13 cellular contexts compared by ENCODE assay signal in genomic region chr11:33694346-33695050, GRCh38. TPM values are rescaled to one million over a fixed set of nuclear protein-coding genes. Genes with fewer than 3 reads are reported as not detected.
DNase-seq lines count a peak whose midpoint lies in the region; ATAC-seq, FAIRE-seq and TF ChIP-seq lines count a peak whose summit lies in the region.
"Had no signal": no experiment of that assay in that cellular context is flagged by ENCODE, and none has a peak within 500 bp of the region (broad histone marks: within the 10 kb centered on the region; RNA-seq: fewer than 3 reads in every experiment).

No MANE protein-coding gene starts in this region.

- 68% methylated on average over 2 of the region's 4 CpGs for WGBS in suprapubic skin

- ATAC-seq in natural killer cell treated with Interleukin-12 subunit alpha and Interleukin-12 subunit beta and Interleukin-15 and Interleukin-18, amount 100 ng/mL, for 72 hours: no peak
- ATAC-seq: naive thymus-derived CD4-positive, alpha-beta T cell had no signal

- no peak overlapping the region for H3K4me3 Mint-ChIP-seq in natural killer cell treated with Interleukin-12 subunit alpha and Interleukin-12 subunit beta and Interleukin-15 and Interleukin-18, amount 100 ng/mL, for 72 hours
- no peak overlapping the region for H3K4me3 Mint-ChIP-seq in immature natural killer cell
- H3K4me3 Mint-ChIP-seq: activated naive CD4-positive, alpha-beta T cell treated with anti-CD3 and anti-CD28 coated beads, Interleukin-2, amount 50 U/mL, for 24 hours; naive thymus-derived CD4-positive, alpha-beta T cell had no signal

- DNase-seq in NOMO-1 treated with DMSO at 0.1 percent for 48 hours (lab: John Stamatoyannopoulos, UW; ENCODE audit: unreplicated experiment): peak; percentile 4
- DNase-seq in NOMO-1 treated with dmso at 0.1 percent for 144 hours (lab: John Stamatoyannopoulos, UW; ENCODE audit: unreplicated experiment): no peak
- DNase-seq in RWPE1 (ENCODE audit: low spot score): no peak
- DNase-seq in kidney: no peak
- no peak for DNase-seq in suprapubic skin (ENCODE audit: low spot score in 2 of 2)
- no peak for DNase-seq in natural killer cell treated with Interleukin-12 subunit alpha and Interleukin-12 subunit beta and Interleukin-15 and Interleukin-18, amount 100 ng/mL, for 72 hours (ENCODE audit: low spot score)
- no peak for DNase-seq in immature natural killer cell
- no peak for DNase-seq in SK-N-DZ (ENCODE audit: low spot score)
- DNase-seq: activated CD8-positive, alpha-beta memory T cell treated with anti-CD3 and anti-CD28 coated beads for 24 hours; naive thymus-derived CD4-positive, alpha-beta T cell had no signal

- peaks cover 40 to 46% of the 10 kb centered on the region in 2 donors for H3K4me1 ChIP-seq in kidney (ENCODE audit: control insufficient read depth in 1 of 2, insufficient read depth in 1 of 2, low read depth in 1 of 2, low read length in 2 of 2)
- H3K4me1 ChIP-seq in suprapubic skin: peaks cover 75% of the 10 kb centered on the region

- CTCF ChIA-PET in RWPE1 (lab: Yijun Ruan, JAX): interaction anchor here (0.5 to 1.3 kb wide), 4 partner anchors 15 to 332 kb away, joined by 3 read pairs; no protein-coding TSS in a partner anchor

- H3K27me3 Mint-ChIP-seq in natural killer cell treated with Interleukin-12 subunit alpha and Interleukin-12 subunit beta and Interleukin-15 and Interleukin-18, amount 100 ng/mL, for 72 hours: peaks cover 34 to 35% of the 10 kb centered on the region in 2 donors
- peaks cover 0 to 13% (median 5%) of the 10 kb centered on the region in 3 donors for H3K27me3 Mint-ChIP-seq in immature natural killer cell (ENCODE audit: low read depth in 3 of 3)

- no peaks in the 10 kb centered on the region for H3K9me3 Mint-ChIP-seq in natural killer cell treated with Interleukin-12 subunit alpha and Interleukin-12 subunit beta and Interleukin-15 and Interleukin-18, amount 100 ng/mL, for 72 hours
- no peaks in the 10 kb centered on the region for H3K9me3 Mint-ChIP-seq in immature natural killer cell
- H3K9me3 Mint-ChIP-seq: activated naive CD4-positive, alpha-beta T cell treated with anti-CD3 and anti-CD28 coated beads, Interleukin-2, amount 50 U/mL, for 24 hours; naive thymus-derived CD4-positive, alpha-beta T cell had no signal

- no peak overlapping the region for H3K27ac Mint-ChIP-seq in natural killer cell treated with Interleukin-12 subunit alpha and Interleukin-12 subunit beta and Interleukin-15 and Interleukin-18, amount 100 ng/mL, for 72 hours
- H3K27ac Mint-ChIP-seq in immature natural killer cell: no peak overlapping the region
- H3K27ac Mint-ChIP-seq: activated naive CD4-positive, alpha-beta T cell treated with anti-CD3 and anti-CD28 coated beads, Interleukin-2, amount 50 U/mL, for 24 hours; naive thymus-derived CD4-positive, alpha-beta T cell had no signal

- no peaks in the 10 kb centered on the region for H3K36me3 ChIP-seq in kidney (ENCODE audit: control insufficient read depth in 1 of 2, insufficient read depth in 2 of 2, low read length in 2 of 2)
- no peaks in the 10 kb centered on the region for H3K36me3 ChIP-seq in suprapubic skin

- intact Hi-C loops in kidney (cut with DNase I): no loop called here

- H3K4me1 Mint-ChIP-seq in natural killer cell treated with Interleukin-12 subunit alpha and Interleukin-12 subunit beta and Interleukin-15 and Interleukin-18, amount 100 ng/mL, for 72 hours (ENCODE audit: low read depth in 2 of 2): peaks cover 0 to 3% of the 10 kb centered on the region in 2 donors
- H3K4me1 Mint-ChIP-seq in immature natural killer cell: no peaks in the 10 kb centered on the region
- H3K4me1 Mint-ChIP-seq: activated naive CD4-positive, alpha-beta T cell treated with anti-CD3 and anti-CD28 coated beads, Interleukin-2, amount 50 U/mL, for 24 hours had no signal

- no peaks in the 10 kb centered on the region for H3K27me3 ChIP-seq in suprapubic skin

- no peak for TF ChIP-seq POLR2A in suprapubic skin (IDR thresholded peaks at IDR 0.05)

- TF ChIP-seq CTCF in RWPE1 (conservative IDR thresholded peaks at IDR 0.05; ENCODE audit: low read depth): no peak
- no peak for TF ChIP-seq CTCF in kidney (IDR thresholded peaks at IDR 0.05; ENCODE audit: borderline replicate concordance, extremely low read depth, insufficient read depth)
- TF ChIP-seq CTCF in suprapubic skin (IDR thresholded peaks at IDR 0.05): no peak

- H3K4me3 ChIP-seq in kidney (ENCODE audit: low read length in 2 of 2): peak overlapping the region in 1 of 2 donors; percentile 47
- H3K4me3 ChIP-seq in suprapubic skin: no peak overlapping the region

- FAIRE-seq in kidney (lab: Jason Lieb, UNC): no peak
- FAIRE-seq: A204.1 had no signal

- TF ChIP-seq EP300 in suprapubic skin (IDR thresholded peaks at IDR 0.05): no peak

- peak overlapping the region in 1 of 2 donors; percentile 54 for H3K9ac ChIP-seq in kidney (ENCODE audit: low read length in 2 of 2)

- H3K9me3 ChIP-seq in kidney (ENCODE audit: control insufficient read depth in 1 of 2, low read length in 2 of 2): no peaks in the 10 kb centered on the region
- no peaks in the 10 kb centered on the region for H3K9me3 ChIP-seq in suprapubic skin

- POLR2A ChIA-PET in RWPE1 (lab: Yijun Ruan, JAX; ENCODE audit: low non-redundant PET): no interaction called here

- H3K36me3 Mint-ChIP-seq in natural killer cell treated with Interleukin-12 subunit alpha and Interleukin-12 subunit beta and Interleukin-15 and Interleukin-18, amount 100 ng/mL, for 72 hours: no peaks in the 10 kb centered on the region
- H3K36me3 Mint-ChIP-seq in immature natural killer cell: no peaks in the 10 kb centered on the region
- H3K36me3 Mint-ChIP-seq: activated naive CD4-positive, alpha-beta T cell treated with anti-CD3 and anti-CD28 coated beads, Interleukin-2, amount 50 U/mL, for 24 hours; naive thymus-derived CD4-positive, alpha-beta T cell had no signal

- peak overlapping the region; percentile 30 for H3K27ac ChIP-seq in RWPE1
- peak overlapping the region; percentile 73 to 92 for H3K27ac ChIP-seq in kidney (ENCODE audit: low read depth in 2 of 2, low read length in 2 of 2)
- H3K27ac ChIP-seq in suprapubic skin: peak overlapping the region; percentile 69

RNA-seq across cellular contexts. Expression of gene C11orf91, which starts 6.1 kb away (rescaled TPM):
- not detected for total RNA-seq in kidney
- polyA plus RNA-seq in kidney (ENCODE audit: insufficient read depth, low read depth, low replicate concordance): not detected
- not detected for total RNA-seq in suprapubic skin
- not detected for total RNA-seq in natural killer cell treated with Interleukin-12 subunit alpha and Interleukin-12 subunit beta and Interleukin-15 and Interleukin-18, amount 100 ng/mL, for 72 hours
- polyA plus RNA-seq in immature natural killer cell: not detected
- polyA plus RNA-seq in SK-N-DZ (2014; cell fraction: cytosol; rRNA removed): not detected in 2 replicates
- polyA plus RNA-seq in SK-N-DZ (2014; cell fraction: nucleus; rRNA removed): not detected in 2 replicates
- total RNA-seq: cerebellum; naive thymus-derived CD4-positive, alpha-beta T cell had no signal
- polyA plus RNA-seq: naive thymus-derived CD4-positive, alpha-beta T cell had no signal

RNA-seq across cellular contexts. Expression of gene CD59, which starts 41.7 kb away (rescaled TPM):
- total RNA-seq in kidney (1,010 TPM), suprapubic skin (100 to 1,000 TPM; 309 to 520 (median 422) TPM)
- polyA plus RNA-seq in kidney (ENCODE audit: insufficient read depth, low read depth, low replicate concordance) (559 TPM), immature natural killer cell (10 to 100 TPM; 46.9 to 70.7 (median 54.9) TPM)
- 10 to 100 TPM; 15.5 to 23.2 TPM for total RNA-seq in natural killer cell treated with Interleukin-12 subunit alpha and Interleukin-12 subunit beta and Interleukin-15 and Interleukin-18, amount 100 ng/mL, for 72 hours
- polyA plus RNA-seq in SK-N-DZ (2014; cell fraction: cytosol; rRNA removed): 64.3 and 72.3 TPM in 2 replicates
- 30.6 and 41.2 TPM in 2 replicates for polyA plus RNA-seq in SK-N-DZ (2014; cell fraction: nucleus; rRNA removed)

Comparison
In these comparisons a context has a peak if more than half of its experiments do, and no peak if none do; other contexts are left out.
1. H3K27ac ChIP-seq: peak in every context shown above with its lines; median percentile 82 in kidney; 69 in suprapubic skin; 30 in RWPE1.
2. RNA of gene CD59, which starts 41.7 kb away (total RNA-seq): 1,010 TPM in kidney (single experiment) and 309 to 520 TPM in suprapubic skin; 15.5 to 23.2 TPM in natural killer cell treated with Interleukin-12 subunit alpha and Interleukin-12 subunit beta and Interleukin-15 and Interleukin-18, amount 100 ng/mL, for 72 hours; every median in the first group is over 10 times any median in the second.